In the genomic region with DNA sequence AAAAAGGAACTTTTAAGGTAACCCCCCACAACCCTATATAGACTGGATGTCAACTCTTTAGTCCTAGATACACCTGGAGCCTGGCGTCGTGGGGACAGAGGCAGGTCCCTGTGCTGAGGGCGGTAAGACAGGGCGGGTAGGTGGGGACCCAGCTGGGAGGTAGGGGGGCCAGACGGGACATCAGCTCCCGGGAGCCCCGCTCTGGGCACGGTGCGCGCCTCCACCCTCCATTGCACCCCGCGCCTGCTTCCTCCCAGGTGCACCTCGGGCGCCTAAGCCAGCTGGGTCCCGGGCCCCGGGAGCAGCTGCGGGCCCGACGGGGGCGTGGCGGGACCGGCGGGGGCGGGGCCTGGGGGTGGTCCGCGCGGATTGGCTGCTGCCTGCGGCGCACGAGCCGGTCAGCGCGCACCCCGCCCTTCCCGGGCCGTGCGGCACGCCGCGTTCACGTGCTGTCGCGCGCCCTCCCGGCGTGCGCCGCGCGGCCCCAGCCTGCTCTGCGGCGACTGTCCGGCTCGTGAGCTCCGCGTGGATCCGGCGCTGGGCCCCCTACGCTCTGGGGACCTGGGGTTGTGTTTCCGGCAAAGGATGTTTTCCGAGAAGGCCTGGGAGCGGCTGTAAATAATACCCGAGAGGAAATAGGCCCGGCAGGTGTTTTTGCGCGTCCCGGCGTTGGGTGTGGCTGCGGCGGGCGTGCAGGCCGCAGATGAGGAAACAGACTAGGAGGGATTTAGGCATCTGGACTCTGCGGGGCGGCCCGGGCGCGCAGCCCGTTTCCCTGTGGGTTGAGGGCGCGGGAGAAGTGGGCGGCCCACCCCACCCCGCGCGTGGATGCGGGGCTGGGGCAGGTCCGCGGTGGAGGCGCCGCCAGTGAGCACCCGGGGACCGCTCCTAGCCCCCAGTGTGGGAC, we compare ENCODE assay signal across 8 cellular contexts. TPM values are rescaled to one million over a fixed set of nuclear protein-coding genes. Genes with fewer than 3 reads are reported as not detected.
A peak's percentile ranks its signal among the peaks of the same experiment; 100 is the strongest.
DNase-seq lines count a peak whose midpoint lies in the region; ATAC-seq and TF ChIP-seq lines count a peak whose summit lies in the region.

No MANE protein-coding gene starts in this region.

- DNase-seq in AG09309 (ENCODE audit: low read depth), result no peak
- DNase-seq in NCI-H69 (lab: John Stamatoyannopoulos, UW), result peak; percentile 92
- peak; percentile 86 to 88 for DNase-seq in activated CD4-positive, alpha-beta T cell treated with anti-CD3 and anti-CD28 coated beads, Interleukin-2, amount 50 U/mL, for 4 hours
- peak; percentile 63 to 96 (median 82) for DNase-seq in dorsolateral prefrontal cortex
- DNase-seq in lung microvascular endothelial cell (ENCODE audit: low read depth in 2 of 2), result peak; percentile 91 to 94
- peak; percentile 80 to 92 (median 87) for DNase-seq in stimulated activated CD4-positive, alpha-beta T cell treated with anti-CD3 and anti-CD28 coated beads, TNF-alpha, amount 100 ng/mL, for 24 hours (ENCODE audit: low read depth in 3 of 3)

- ATAC-seq in GM18909 (IDR thresholded peaks at IDR 0.05; ENCODE audit: poor library complexity, unreplicated experiment), result peak; percentile 93
- ATAC-seq in HG03139 (IDR thresholded peaks at IDR 0.05; ENCODE audit: unreplicated experiment), result peak; percentile 97

- TF ChIP-seq CTCF in AG09309 (IDR thresholded peaks at IDR 0.05; ENCODE audit: control insufficient read depth, insufficient read depth, low read depth, low read length, missing control alignments) (no peak), dorsolateral prefrontal cortex (IDR thresholded peaks at IDR 0.05 in 54 of 56, conservative IDR thresholded peaks at IDR 0.05 in 2 of 56; ENCODE audit: low read depth in 1 of 56, partially characterized antibody in 56 of 56) (peak in 19 of 56 donors; percentile 9 to 49 (median 19))

- peak overlapping the region; percentile 71 to 96 (median 91) for H3K27ac ChIP-seq in dorsolateral prefrontal cortex

- intact Hi-C loops in dorsolateral prefrontal cortex (cut with DNase I), result loop anchor here (1.0 to 2.0 kb wide), 2 partner anchors 39 to 40 kb away; a partner anchor contains a TSS

- H3K4me3 ChIP-seq in AG09309 (ENCODE audit: control insufficient read depth, low read depth, low read length) (peak overlapping the region; percentile 74), dorsolateral prefrontal cortex (peak overlapping the region; percentile 62 to 96 (median 87))

- no peaks in the 10 kb centered on the region for H3K27me3 ChIP-seq in dorsolateral prefrontal cortex

RNA-seq across cellular contexts. Expression of a gene that starts 39.1 kb away (rescaled TPM):
- total RNA-seq in dorsolateral prefrontal cortex (100 to 1,000 TPM in 97 of 120 experiments, 10 to 100 TPM in 23; 82.4 to 323 (median 122) TPM), lung microvascular endothelial cell (12.9 and 21.0 TPM in 2 replicates)
